In the genomic region with DNA sequence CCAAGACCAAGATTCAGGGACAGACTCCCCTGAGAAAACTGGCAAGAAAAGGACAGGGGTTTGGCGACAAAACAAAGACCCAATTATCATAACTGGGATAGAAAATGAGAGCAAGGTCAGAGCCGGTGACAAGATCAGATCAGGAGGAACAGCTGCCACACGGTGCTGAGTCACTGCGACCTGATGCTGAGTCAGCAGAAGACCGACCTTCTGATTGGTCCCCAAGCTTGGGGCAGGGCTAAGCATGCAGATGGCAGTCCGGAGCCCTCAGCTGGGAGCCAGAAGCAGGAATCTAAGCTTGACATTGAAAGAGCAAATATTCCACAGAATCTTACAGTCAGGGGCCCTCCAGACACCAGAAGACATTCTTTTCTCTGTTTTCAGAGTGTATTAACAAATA, we compare ENCODE assay signal across 8 cellular contexts. TPM values are rescaled to one million over a fixed set of nuclear protein-coding genes. Genes with fewer than 3 reads are reported as not detected.
DNase-seq lines count a peak whose midpoint lies in the region; ATAC-seq and TF ChIP-seq lines count a peak whose summit lies in the region.

No MANE protein-coding gene starts in this region.

- H4K20me1 ChIP-seq in osteoblast (ENCODE audit: insufficient read depth, low read length) = no peaks in the 10 kb centered on the region

- peaks cover 7% of the 10 kb centered on the region for H3K4me1 ChIP-seq in osteoblast (ENCODE audit: insufficient read depth, low read length)

- DNase-seq in Caki2 (ENCODE audit: low read depth) (peak; percentile 79), HK-2 (ENCODE audit: unreplicated experiment) (peak; percentile 86), NCI-H526 (lab: John Stamatoyannopoulos, UW) (peak; percentile 28 to 80), activated T-cell treated with anti-CD3 and anti-CD28 coated beads for 24 hours (ENCODE audit: low read depth) (peak; percentile 32), foreskin fibroblast (peak; percentile 72 to 87), osteoblast (ENCODE audit: insufficient read length, low spot score, missing footprints) (peak; percentile 92), NAMALWA (ENCODE audit: low spot score) (no peak)

- no peaks in the 10 kb centered on the region for H3K27me3 ChIP-seq in osteoblast (ENCODE audit: insufficient read depth, low read length)

- peak overlapping the region; percentile 15 for H3K4me2 ChIP-seq in osteoblast (ENCODE audit: insufficient read depth, low read length)

- no peak for TF ChIP-seq CTCF in foreskin fibroblast (IDR thresholded peaks at IDR 0.05; ENCODE audit: low read depth, low read length)
- TF ChIP-seq CTCF in osteoblast (IDR thresholded peaks at IDR 0.05; ENCODE audit: extremely low read depth, low read depth, low read length) = no peak

- in situ Hi-C loops in Caki2 (cut with HindIII; ENCODE audit: low pct_unique_long_range_greater_than_20kb, low sequenced_read_pairs) = no loop called here

- H3K4me3 ChIP-seq in foreskin fibroblast (ENCODE audit: low read depth in 1 of 2, low read length in 2 of 2) = no peak overlapping the region
- H3K4me3 ChIP-seq in osteoblast (ENCODE audit: insufficient read depth, low read length) = no peak overlapping the region

- H3K9me3 ChIP-seq in osteoblast (ENCODE audit: low read depth, low read length) = no peaks in the 10 kb centered on the region

- peak; percentile 97 for ATAC-seq in GM21367 (IDR thresholded peaks at IDR 0.05; ENCODE audit: unreplicated experiment)

- no peaks in the 10 kb centered on the region for H3K36me3 ChIP-seq in osteoblast (ENCODE audit: insufficient read depth, low read length)

- H3K79me2 ChIP-seq in osteoblast (ENCODE audit: insufficient read depth, low read length) = no peaks in the 10 kb centered on the region

- H2AFZ ChIP-seq in osteoblast (ENCODE audit: low read length) = no peak overlapping the region

- no peak overlapping the region for H3K27ac ChIP-seq in osteoblast (ENCODE audit: low read depth, low read length)

RNA-seq across cellular contexts. Expression of gene ARMH4, which starts 19.1 kb away (rescaled TPM):
- total RNA-seq in Caki2 (2014; rRNA removed; shearing (Covaris generic); ENCODE audit: low replicate concordance) = 0.10 and 0.35 TPM in 2 replicates
- total RNA-seq in osteoblast = 10.9 and 14.1 TPM in 2 replicates

RNA-seq across cellular contexts. Expression of gene ACTR10, which starts 28.9 kb away (rescaled TPM):
- total RNA-seq in Caki2 (2014; rRNA removed; shearing (Covaris generic); ENCODE audit: low replicate concordance) = 61.0 and 133 TPM in 2 replicates
- total RNA-seq in osteoblast = 63.0 and 71.9 TPM in 2 replicates
